In genomic region chr3:7285502-7285901, GRCh38 we compare ENCODE assay signal across 15 cellular contexts.
A peak's percentile ranks its signal among the peaks of the same experiment; 100 is the strongest.
DNase-seq lines count a peak whose midpoint lies in the region; ATAC-seq and TF ChIP-seq lines count a peak whose summit lies in the region.
"Had no signal": no experiment of that assay in that cellular context is flagged by ENCODE, and none has a peak within 500 bp of the region (broad histone marks: within the 10 kb centered on the region; RNA-seq: fewer than 3 reads in every experiment).

No MANE protein-coding gene starts in this region.

- peaks cover 8 to 26% of the 10 kb centered on the region in 2 donors for H3K4me1 Mint-ChIP-seq in immature natural killer cell
- no peaks in the 10 kb centered on the region for H3K4me1 Mint-ChIP-seq in CD8-positive, alpha-beta T cell (ENCODE audit: low read depth)

- no peaks in the 10 kb centered on the region for H3K9me3 Mint-ChIP-seq in immature natural killer cell
- H3K9me3 Mint-ChIP-seq in CD8-positive, alpha-beta T cell, result no peaks in the 10 kb centered on the region

- no peaks in the 10 kb centered on the region for H3K27me3 ChIP-seq in RWPE2 (ENCODE audit: insufficient read depth, poor library complexity, severe bottlenecking)
- H3K27me3 ChIP-seq in CD8-positive, alpha-beta T cell (ENCODE audit: insufficient read depth, low read length), result no peaks in the 10 kb centered on the region

- ATAC-seq in RWPE2 (ENCODE audit: low read depth) (no peak), HG02970 (IDR thresholded peaks at IDR 0.05; ENCODE audit: low FRiP score, unreplicated experiment) (no peak)
- ATAC-seq in CD8-positive, alpha-beta T cell, result no peak
- ATAC-seq: esophagus mucosa had no signal

- no peak overlapping the region for H3K4me3 Mint-ChIP-seq in immature natural killer cell
- H3K4me3 Mint-ChIP-seq in CD8-positive, alpha-beta T cell, result no peak overlapping the region

- no peak overlapping the region for H3K4me3 ChIP-seq in RWPE2 (ENCODE audit: severe bottlenecking)
- H3K4me3 ChIP-seq in CD8-positive, alpha-beta T cell (ENCODE audit: low read depth, low read length), result no peak overlapping the region
- H3K4me3 ChIP-seq: thoracic aorta had no signal

- TF ChIP-seq CTCF in C4-2B (conservative IDR thresholded peaks at IDR 0.05) (peak; percentile 52), GM12872 (IDR thresholded peaks at IDR 0.05; ENCODE audit: insufficient read depth, low read depth, low read length) (0 out of 3 replicates have a peak, but pooled peaks have one; percentile 10), RWPE2 (IDR thresholded peaks at IDR 0.05; ENCODE audit: poor library complexity, severe bottlenecking) (peak; percentile 35)
- TF ChIP-seq CTCF in CD8-positive, alpha-beta T cell (IDR thresholded peaks at IDR 0.05), result no peak

- H3K36me3 Mint-ChIP-seq in immature natural killer cell, result no peaks in the 10 kb centered on the region
- no peaks in the 10 kb centered on the region for H3K36me3 Mint-ChIP-seq in CD8-positive, alpha-beta T cell

- no peaks in the 10 kb centered on the region for H3K36me3 ChIP-seq in RWPE2 (ENCODE audit: low read depth)
- no peaks in the 10 kb centered on the region for H3K36me3 ChIP-seq in CD8-positive, alpha-beta T cell (ENCODE audit: insufficient read depth, low read length)
- H3K36me3 ChIP-seq: thoracic aorta had no signal

- no peak overlapping the region for H3K27ac Mint-ChIP-seq in immature natural killer cell
- H3K27ac Mint-ChIP-seq in CD8-positive, alpha-beta T cell, result no peak overlapping the region

- POLR2A ChIA-PET in CD8-positive, alpha-beta T cell (lab: Charles Lee), result no interaction called here

- intact Hi-C loops in CD8-positive, alpha-beta T cell (cut with DNase I, micrococcal nuclease), result no loop called here

- no peak for DNase-seq in RWPE2 (ENCODE audit: low spot score)
- peak in 2 of 3 donors; percentile 30 to 39 for DNase-seq in immature natural killer cell
- no peak for DNase-seq in CD8-positive, alpha-beta T cell
- DNase-seq in NCI-H1436 (lab: John Stamatoyannopoulos, UW), result no peak
- no peak for DNase-seq in SHP77 treated with DMSO at 0.1 percent for 48 hours (lab: John Stamatoyannopoulos, UW)
- DNase-seq: anterior cingulate cortex, IMR-90, NCI-H446, T-helper 1 cell had no signal

- H3K27ac ChIP-seq in C4-2B, result no peak overlapping the region
- no peak overlapping the region for H3K27ac ChIP-seq in RWPE2 (ENCODE audit: poor library complexity, severe bottlenecking)
- H3K27ac ChIP-seq in CD8-positive, alpha-beta T cell (ENCODE audit: low read depth, low read length), result no peak overlapping the region
- H3K27ac ChIP-seq: parathyroid adenoma, thoracic aorta had no signal

- H3K4me1 ChIP-seq in RWPE2 (ENCODE audit: insufficient read depth, poor library complexity, severe bottlenecking), result no peaks in the 10 kb centered on the region
- no peaks in the 10 kb centered on the region for H3K4me1 ChIP-seq in CD8-positive, alpha-beta T cell (ENCODE audit: insufficient read depth, low read length)
- H3K4me1 ChIP-seq: parathyroid adenoma had no signal

- CTCF ChIA-PET in CD8-positive, alpha-beta T cell (lab: Charles Lee), result no interaction called here

- no peaks in the 10 kb centered on the region for H3K9me3 ChIP-seq in RWPE2 (ENCODE audit: severe bottlenecking)
- no peaks in the 10 kb centered on the region for H3K9me3 ChIP-seq in CD8-positive, alpha-beta T cell (ENCODE audit: low read length)
- H3K9me3 ChIP-seq: thoracic aorta had no signal

- peaks cover 0 to 4% (median 0%) of the 10 kb centered on the region in 3 donors for H3K27me3 Mint-ChIP-seq in immature natural killer cell (ENCODE audit: low read depth in 3 of 3)
- no peaks in the 10 kb centered on the region for H3K27me3 Mint-ChIP-seq in CD8-positive, alpha-beta T cell (ENCODE audit: low read depth)

Comparison
In these comparisons a context has a peak if more than half of its experiments do, and no peak if none do; other contexts are left out.
1. DNase-seq: peak in immature natural killer cell (2 of 3); none in RWPE2 (single experiment), CD8-positive, alpha-beta T cell (0 of 7), NCI-H1436 (single experiment) and SHP77 treated with DMSO at 0.1 percent for 48 hours (single experiment).